ENCODE assay signal across 24 cellular contexts in the genomic region with DNA sequence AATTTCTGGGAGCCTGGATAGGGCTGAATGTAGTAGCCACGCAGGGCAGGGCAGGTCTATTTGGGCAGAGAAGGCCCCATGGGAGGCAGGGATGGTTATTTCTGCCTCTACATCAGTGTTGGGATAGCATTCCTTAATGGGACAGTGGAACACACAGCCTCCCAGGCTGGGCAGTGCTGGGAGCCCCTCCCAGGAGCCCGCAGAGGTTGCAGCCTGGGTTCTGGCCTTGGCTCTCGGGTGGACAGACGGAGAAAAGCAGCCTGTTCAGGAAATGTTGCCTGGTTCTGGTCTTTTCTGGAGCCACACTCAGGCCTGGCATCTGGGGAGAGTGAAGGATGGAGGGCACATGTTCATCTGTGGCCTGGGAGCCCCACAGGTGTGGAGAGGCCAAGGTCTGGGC. TPM values are rescaled to one million over a fixed set of nuclear protein-coding genes. Genes with fewer than 3 reads are reported as not detected.
"Had no signal": no experiment of that assay in that cellular context is flagged by ENCODE, and none has a peak within 500 bp of the region (broad histone marks: within the 10 kb centered on the region; RNA-seq: fewer than 3 reads in every experiment).

No MANE protein-coding gene starts in this region.

- H3K4me3 ChIP-seq: ovary, right atrium auricular region, thoracic aorta had no signal

- ATAC-seq: left lobe of liver; naive thymus-derived CD8-positive, alpha-beta T cell; T-helper 17 cell had no signal

- H3K36me3 Mint-ChIP-seq: activated CD4-positive, alpha-beta memory T cell treated with anti-CD3 and anti-CD28 coated beads for 36 hours; activated naive CD8-positive, alpha-beta T cell treated with anti-CD3 and anti-CD28 coated beads, Interleukin-2, amount 10 ng/mL, durations not matched to agents 7 days and 5 days; mesothelial cell of epicardium; naive thymus-derived CD8-positive, alpha-beta T cell had no signal

- H3K27ac Mint-ChIP-seq: activated CD4-positive, alpha-beta memory T cell treated with anti-CD3 and anti-CD28 coated beads for 36 hours; activated naive CD8-positive, alpha-beta T cell treated with anti-CD3 and anti-CD28 coated beads, Interleukin-2, amount 10 ng/mL, durations not matched to agents 7 days and 5 days; mesothelial cell of epicardium; naive thymus-derived CD8-positive, alpha-beta T cell; T-helper 17 cell had no signal

- H3K9me3 Mint-ChIP-seq: activated CD4-positive, alpha-beta memory T cell treated with anti-CD3 and anti-CD28 coated beads for 36 hours; activated naive CD8-positive, alpha-beta T cell treated with anti-CD3 and anti-CD28 coated beads, Interleukin-2, amount 10 ng/mL, durations not matched to agents 7 days and 5 days; mesothelial cell of epicardium; naive thymus-derived CD8-positive, alpha-beta T cell had no signal

- H3K9me3 ChIP-seq: esophagus muscularis mucosa, gastrocnemius medialis, neutrophil, ovary, psoas muscle, right atrium auricular region, thoracic aorta, upper lobe of left lung had no signal

- H3K4me1 ChIP-seq: psoas muscle had no signal

- H3K27me3 ChIP-seq: ovary had no signal

- H3K27ac ChIP-seq: esophagus muscularis mucosa, gastrocnemius medialis, neutrophil, ovary, psoas muscle, right atrium auricular region, thoracic aorta, upper lobe of left lung had no signal

- H3K4me1 Mint-ChIP-seq: activated naive CD8-positive, alpha-beta T cell treated with anti-CD3 and anti-CD28 coated beads, Interleukin-2, amount 10 ng/mL, durations not matched to agents 7 days and 5 days; mesothelial cell of epicardium; T-helper 17 cell had no signal

- H3K4me3 Mint-ChIP-seq: activated CD4-positive, alpha-beta memory T cell treated with anti-CD3 and anti-CD28 coated beads for 36 hours; activated naive CD8-positive, alpha-beta T cell treated with anti-CD3 and anti-CD28 coated beads, Interleukin-2, amount 10 ng/mL, durations not matched to agents 7 days and 5 days; mesothelial cell of epicardium; naive thymus-derived CD8-positive, alpha-beta T cell; T-helper 17 cell had no signal

- H3K36me3 ChIP-seq: esophagus muscularis mucosa, gastrocnemius medialis, neutrophil, ovary, right atrium auricular region, thoracic aorta, upper lobe of left lung had no signal

- DNase-seq: activated CD4-positive, alpha-beta memory T cell treated with anti-CD3 and anti-CD28 coated beads for 36 hours; activated CD4-positive, alpha-beta T cell treated with anti-CD3 and anti-CD28 coated beads for 48 hours; activated naive CD4-positive, alpha-beta T cell treated with Interleukin-2 at 50 U/mL for 16 hours; activated naive CD8-positive, alpha-beta T cell treated with anti-CD3 and anti-CD28 coated beads, Interleukin-2, amount 10 ng/mL, durations not matched to agents 7 days and 5 days; activated T-cell treated with anti-CD3 and anti-CD28 coated beads, Interleukin-2, amount 50 U/mL, for 48 hours; amniotic stem cell; dermis blood vessel endothelial cell; effector CD8-positive, alpha-beta T cell; gastrocnemius medialis; naive thymus-derived CD8-positive, alpha-beta T cell; ovary; stimulated activated CD4-positive, alpha-beta T cell treated with anti-CD3 and anti-CD28 coated beads, Interleukin-4, amount 100 ng/mL, for 24 hours; stimulated activated naive CD4-positive, alpha-beta T cell treated with Interleukin-2 at 50 U/mL for 16 hours; SW 1271; T-helper 17 cell had no signal

RNA-seq across cellular contexts. Expression of a gene that starts 0.5 kb away (rescaled TPM):
- total RNA-seq: activated CD4-positive, alpha-beta memory T cell treated with anti-CD3 and anti-CD28 coated beads for 36 hours; activated naive CD8-positive, alpha-beta T cell treated with anti-CD3 and anti-CD28 coated beads, Interleukin-2, amount 10 ng/mL, durations not matched to agents 7 days and 5 days; dermis blood vessel endothelial cell; lung microvascular endothelial cell; naive thymus-derived CD8-positive, alpha-beta T cell; T-helper 17 cell had no signal
- polyA plus RNA-seq: naive thymus-derived CD8-positive, alpha-beta T cell had no signal
